Comparison of ENCODE assay signal across 1 cellular context in genomic region chr4:38782452-38783108, GRCh38.
TF ChIP-seq lines count a peak whose summit lies in the region.

A gene with protein sequence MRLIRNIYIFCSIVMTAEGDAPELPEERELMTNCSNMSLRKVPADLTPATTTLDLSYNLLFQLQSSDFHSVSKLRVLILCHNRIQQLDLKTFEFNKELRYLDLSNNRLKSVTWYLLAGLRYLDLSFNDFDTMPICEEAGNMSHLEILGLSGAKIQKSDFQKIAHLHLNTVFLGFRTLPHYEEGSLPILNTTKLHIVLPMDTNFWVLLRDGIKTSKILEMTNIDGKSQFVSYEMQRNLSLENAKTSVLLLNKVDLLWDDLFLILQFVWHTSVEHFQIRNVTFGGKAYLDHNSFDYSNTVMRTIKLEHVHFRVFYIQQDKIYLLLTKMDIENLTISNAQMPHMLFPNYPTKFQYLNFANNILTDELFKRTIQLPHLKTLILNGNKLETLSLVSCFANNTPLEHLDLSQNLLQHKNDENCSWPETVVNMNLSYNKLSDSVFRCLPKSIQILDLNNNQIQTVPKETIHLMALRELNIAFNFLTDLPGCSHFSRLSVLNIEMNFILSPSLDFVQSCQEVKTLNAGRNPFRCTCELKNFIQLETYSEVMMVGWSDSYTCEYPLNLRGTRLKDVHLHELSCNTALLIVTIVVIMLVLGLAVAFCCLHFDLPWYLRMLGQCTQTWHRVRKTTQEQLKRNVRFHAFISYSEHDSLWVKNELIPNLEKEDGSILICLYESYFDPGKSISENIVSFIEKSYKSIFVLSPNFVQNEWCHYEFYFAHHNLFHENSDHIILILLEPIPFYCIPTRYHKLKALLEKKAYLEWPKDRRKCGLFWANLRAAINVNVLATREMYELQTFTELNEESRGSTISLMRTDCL (minus strand): TSS chr4:38782990. CDS start chr4:38775590, 7,400 bp downstream.

TF ChIP-seq in GM12878, 131 proteins besides CTCF, POLR2A, EP300 and RAD21 (continued from another document):
- TF ChIP-seq SMAD1 (IDR thresholded peaks at IDR 0.05; ENCODE audit: low read depth, partially characterized antibody) (peak; percentile 53), ZSCAN29 (IDR thresholded peaks at IDR 0.05) (peak; percentile 95), SKIL (IDR thresholded peaks at IDR 0.05; ENCODE audit: low read depth, poor library complexity, severe bottlenecking) (peak; percentile 72), ATF7 (IDR thresholded peaks at IDR 0.05; ENCODE audit: low read depth) (no peak), CHD2 (IDR thresholded peaks at IDR 0.05; ENCODE audit: borderline replicate concordance, low read depth, low read length) (no peak), MTA2 (IDR thresholded peaks at IDR 0.05; ENCODE audit: low read depth) (0 out of 2 replicates have a peak, but pooled peaks have one; percentile 34), EZH2 (IDR thresholded peaks at IDR 0.05; ENCODE audit: borderline replicate concordance, control insufficient read depth, low read depth, low read length) (no peak), SMARCA5 (IDR thresholded peaks at IDR 0.05) (peak; percentile 79; the same call in 1 of the 2 replicates), E2F8 (IDR thresholded peaks at IDR 0.05; ENCODE audit: low read depth, partially characterized antibody) (no peak), TARDBP (IDR thresholded peaks at IDR 0.05; ENCODE audit: borderline replicate concordance) (no peak), ZNF217 (IDR thresholded peaks at IDR 0.05) (no peak)
